Comparison of ENCODE assay signal across 8 cellular contexts in genomic region chr2:159030674-159031380, GRCh38.
DNase-seq lines count a peak whose midpoint lies in the region; ATAC-seq and TF ChIP-seq lines count a peak whose summit lies in the region.

No MANE protein-coding gene starts in this region.

- no peaks in the 10 kb centered on the region for H3K27me3 ChIP-seq in tibial nerve

- no peak for TF ChIP-seq EP300 in Ishikawa (IDR thresholded peaks at IDR 0.05; ENCODE audit: borderline replicate concordance)
- peak in 1 of 2 donors; percentile 53 for TF ChIP-seq EP300 in tibial nerve (IDR thresholded peaks at IDR 0.05)

- TF ChIP-seq POLR2A in tibial nerve (IDR thresholded peaks at IDR 0.05), result no peak

- no peak for TF ChIP-seq RAD21 in Ishikawa (IDR thresholded peaks at IDR 0.05; ENCODE audit: low read depth)

- ATAC-seq in left lobe of liver (peak; percentile 74), HG02970 (IDR thresholded peaks at IDR 0.05; ENCODE audit: low FRiP score, unreplicated experiment) (no peak), GM18861 (IDR thresholded peaks at IDR 0.05; ENCODE audit: unreplicated experiment) (no peak)

- TF ChIP-seq CTCF in tibial nerve (IDR thresholded peaks at IDR 0.05), result no peak

- no peaks in the 10 kb centered on the region for H3K36me3 ChIP-seq in tibial nerve

- DNase-seq in dedifferentiated amniotic fluid mesenchymal stem cell (ENCODE audit: extremely low spot score) (peak; percentile 49), left lobe of liver (ENCODE audit: low spot score) (no peak), tibial nerve (ENCODE audit: low spot score in 2 of 2) (peak; percentile 28 to 36), hippocampal formation (lab: John Stamatoyannopoulos, UW) (no peak), pons (ENCODE audit: low spot score) (no peak)

- no peak overlapping the region for H3K4me3 ChIP-seq in tibial nerve

- H3K4me1 ChIP-seq in tibial nerve, result peaks cover 0 to 73% (median 34%) of the 10 kb centered on the region in 4 donors

- WGBS in tibial nerve, 2 donors, result 0 to 24% methylated on average over 2 of the region's 2 CpGs

- no peaks in the 10 kb centered on the region for H3K9me3 ChIP-seq in tibial nerve

- peak overlapping the region in 2 of 4 donors; percentile 57 to 70 for H3K27ac ChIP-seq in tibial nerve

TF ChIP-seq in Ishikawa, 13 proteins besides CTCF, POLR2A, EP300 and RAD21:
- TF ChIP-seq TAF1 (IDR thresholded peaks at IDR 0.05; ENCODE audit: low read depth) (no peak), CREB1 (IDR thresholded peaks at IDR 0.05; ENCODE audit: low read depth) (no peak), YY1 (IDR thresholded peaks at IDR 0.05; ENCODE audit: low read depth) (no peak), TEAD4 (IDR thresholded peaks at IDR 0.05) (0 out of 2 replicates have a peak, but pooled peaks have one; percentile 34), USF1 (IDR thresholded peaks at IDR 0.05) (no peak), FOXM1 (IDR thresholded peaks at IDR 0.05; ENCODE audit: borderline replicate concordance, low read depth) (no peak), ZBTB7A (IDR thresholded peaks at IDR 0.05; ENCODE audit: low read depth) (no peak), CEBPB (IDR thresholded peaks at IDR 0.05) (no peak), EGR1 (IDR thresholded peaks at IDR 0.05) (no peak), MAX (IDR thresholded peaks at IDR 0.05) (no peak), TCF12 (IDR thresholded peaks at IDR 0.05; ENCODE audit: low read depth) (no peak), NFIC (IDR thresholded peaks at IDR 0.05) (peak; percentile 40)
- TF ChIP-seq, protein P1, sequence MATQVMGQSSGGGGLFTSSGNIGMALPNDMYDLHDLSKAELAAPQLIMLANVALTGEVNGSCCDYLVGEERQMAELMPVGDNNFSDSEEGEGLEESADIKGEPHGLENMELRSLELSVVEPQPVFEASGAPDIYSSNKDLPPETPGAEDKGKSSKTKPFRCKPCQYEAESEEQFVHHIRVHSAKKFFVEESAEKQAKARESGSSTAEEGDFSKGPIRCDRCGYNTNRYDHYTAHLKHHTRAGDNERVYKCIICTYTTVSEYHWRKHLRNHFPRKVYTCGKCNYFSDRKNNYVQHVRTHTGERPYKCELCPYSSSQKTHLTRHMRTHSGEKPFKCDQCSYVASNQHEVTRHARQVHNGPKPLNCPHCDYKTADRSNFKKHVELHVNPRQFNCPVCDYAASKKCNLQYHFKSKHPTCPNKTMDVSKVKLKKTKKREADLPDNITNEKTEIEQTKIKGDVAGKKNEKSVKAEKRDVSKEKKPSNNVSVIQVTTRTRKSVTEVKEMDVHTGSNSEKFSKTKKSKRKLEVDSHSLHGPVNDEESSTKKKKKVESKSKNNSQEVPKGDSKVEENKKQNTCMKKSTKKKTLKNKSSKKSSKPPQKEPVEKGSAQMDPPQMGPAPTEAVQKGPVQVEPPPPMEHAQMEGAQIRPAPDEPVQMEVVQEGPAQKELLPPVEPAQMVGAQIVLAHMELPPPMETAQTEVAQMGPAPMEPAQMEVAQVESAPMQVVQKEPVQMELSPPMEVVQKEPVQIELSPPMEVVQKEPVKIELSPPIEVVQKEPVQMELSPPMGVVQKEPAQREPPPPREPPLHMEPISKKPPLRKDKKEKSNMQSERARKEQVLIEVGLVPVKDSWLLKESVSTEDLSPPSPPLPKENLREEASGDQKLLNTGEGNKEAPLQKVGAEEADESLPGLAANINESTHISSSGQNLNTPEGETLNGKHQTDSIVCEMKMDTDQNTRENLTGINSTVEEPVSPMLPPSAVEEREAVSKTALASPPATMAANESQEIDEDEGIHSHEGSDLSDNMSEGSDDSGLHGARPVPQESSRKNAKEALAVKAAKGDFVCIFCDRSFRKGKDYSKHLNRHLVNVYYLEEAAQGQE (IDR thresholded peaks at IDR 0.05; ENCODE audit: low read depth), result no peak
TF ChIP-seq in Ishikawa: peak in this region for 2.

Comparison
In these comparisons a context has a peak if more than half of its experiments do, and no peak if none do; other contexts are left out.
1. DNase-seq: peak in dedifferentiated amniotic fluid mesenchymal stem cell (single experiment) and tibial nerve (2 of 2); none in left lobe of liver (single experiment), hippocampal formation (0 of 2) and pons (single experiment).